ENCODE assay signal across 1 cellular context in the genomic region with DNA sequence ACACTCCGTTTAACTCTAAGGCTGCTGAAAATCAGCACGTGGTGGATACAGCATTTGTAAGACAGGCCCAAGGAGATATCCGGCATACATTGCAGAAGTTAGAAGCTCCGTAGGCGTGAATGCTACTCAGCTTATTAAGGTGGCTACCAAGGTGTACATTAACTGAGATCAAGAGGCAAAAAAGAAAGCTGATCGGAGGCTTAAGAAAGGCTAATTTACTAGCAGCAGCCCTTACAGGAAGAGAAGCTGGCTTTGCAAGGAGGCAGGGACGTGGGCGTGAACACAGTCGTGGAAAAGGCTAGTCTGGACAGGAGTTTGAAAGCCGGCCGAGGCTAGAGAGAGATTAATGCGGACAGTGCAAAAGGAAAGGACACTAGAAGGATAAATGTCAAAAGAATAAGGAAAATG.
TF ChIP-seq lines count a peak whose summit lies in the region.

No MANE protein-coding gene starts in this region.

TF ChIP-seq in IMR-90, 13 proteins besides CTCF, POLR2A, EP300 and RAD21 (continued from another document):
- TF ChIP-seq, protein P1, sequence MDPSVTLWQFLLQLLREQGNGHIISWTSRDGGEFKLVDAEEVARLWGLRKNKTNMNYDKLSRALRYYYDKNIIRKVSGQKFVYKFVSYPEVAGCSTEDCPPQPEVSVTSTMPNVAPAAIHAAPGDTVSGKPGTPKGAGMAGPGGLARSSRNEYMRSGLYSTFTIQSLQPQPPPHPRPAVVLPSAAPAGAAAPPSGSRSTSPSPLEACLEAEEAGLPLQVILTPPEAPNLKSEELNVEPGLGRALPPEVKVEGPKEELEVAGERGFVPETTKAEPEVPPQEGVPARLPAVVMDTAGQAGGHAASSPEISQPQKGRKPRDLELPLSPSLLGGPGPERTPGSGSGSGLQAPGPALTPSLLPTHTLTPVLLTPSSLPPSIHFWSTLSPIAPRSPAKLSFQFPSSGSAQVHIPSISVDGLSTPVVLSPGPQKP (IDR thresholded peaks at IDR 0.05; ENCODE audit: borderline replicate concordance, low read depth, low read length): no peak
